In genomic region chr5:172543484-172544298, GRCh38 we compare ENCODE assay signal across 1 cellular context.
TF ChIP-seq lines count a peak whose summit lies in the region.

No MANE protein-coding gene starts in this region.

TF ChIP-seq in K562, 482 proteins besides CTCF, POLR2A, EP300 and RAD21 (continued from another document):
- TF ChIP-seq ZNF512 (tag; IDR thresholded peaks at IDR 0.05) (no peak), ZNF280A (IDR thresholded peaks at IDR 0.05; ENCODE audit: low read depth, partially characterized antibody) (no peak), ZNF76 (CRISPR knock-in tag; IDR thresholded peaks at IDR 0.05; ENCODE audit: borderline replicate concordance) (no peak), CEBPB (tag; IDR thresholded peaks at IDR 0.05) (no peak), MAX (CRISPR knock-in tag; IDR thresholded peaks at IDR 0.05) (no peak), GTF2F1 (IDR thresholded peaks at IDR 0.05; ENCODE audit: low read depth, low read length) (no peak), PTTG1 (tag; IDR thresholded peaks at IDR 0.05; ENCODE audit: low read depth) (no peak), E2F4 (CRISPR knock-in tag; IDR thresholded peaks at IDR 0.05; ENCODE audit: low read depth) (no peak), SP1 (CRISPR knock-in tag; IDR thresholded peaks at IDR 0.05) (no peak), MTA3 (IDR thresholded peaks at IDR 0.05; ENCODE audit: borderline replicate concordance) (no peak), MEF2A (IDR thresholded peaks at IDR 0.05; ENCODE audit: control insufficient read depth, low read depth, low read length) (no peak), E2F8 (IDR thresholded peaks at IDR 0.05; ENCODE audit: low read depth, partially characterized antibody) (no peak), ZFPM2 (CRISPR knock-in tag; IDR thresholded peaks at IDR 0.05) (no peak), RUNX1 (IDR thresholded peaks at IDR 0.05; ENCODE audit: low read depth) (no peak)
TF ChIP-seq in K562: peak in this region for 4.
